Comparison of ENCODE assay signal across 13 cellular contexts in genomic region chr4:87961993-87962791, GRCh38. TPM values are rescaled to one million over a fixed set of nuclear protein-coding genes. Genes with fewer than 3 reads are reported as not detected.
DNase-seq lines count a peak whose midpoint lies in the region; FAIRE-seq and TF ChIP-seq lines count a peak whose summit lies in the region.
"Had no signal": no experiment of that assay in that cellular context is flagged by ENCODE, and none has a peak within 500 bp of the region (broad histone marks: within the 10 kb centered on the region; RNA-seq: fewer than 3 reads in every experiment).

No MANE protein-coding gene starts in this region.

- no peaks in the 10 kb centered on the region for H3K9me3 Mint-ChIP-seq in MCF 10A (ENCODE audit: unreplicated experiment)

- no peaks in the 10 kb centered on the region for H3K27me3 Mint-ChIP-seq in MCF 10A (ENCODE audit: insufficient read depth, unreplicated experiment)
- H3K27me3 Mint-ChIP-seq: activated naive CD8-positive, alpha-beta T cell had no signal

- BruUV-seq in MCF 10A (replicated peaks; lab: Mats Ljungman, UMichigan): no TSS peak

- CTCF ChIA-PET in MCF 10A (lab: Yijun Ruan, JAX): interaction anchor here (0.9 to 3.2 kb wide), 5 partner anchors 11 to 418 kb away, joined by 3 to 19 read pairs (median 6); no protein-coding TSS in a partner anchor

- TF ChIP-seq CTCF in MCF 10A (IDR thresholded peaks at IDR 0.05; ENCODE audit: unreplicated experiment): no peak
- TF ChIP-seq CTCF in breast epithelium (IDR thresholded peaks at IDR 0.05): no peak
- no peak for TF ChIP-seq CTCF in adrenal gland (IDR thresholded peaks at IDR 0.05)
- TF ChIP-seq CTCF in foreskin fibroblast (IDR thresholded peaks at IDR 0.05; ENCODE audit: low read depth, low read length): no peak
- no peak for TF ChIP-seq CTCF in dorsolateral prefrontal cortex (IDR thresholded peaks at IDR 0.05 in 54 of 56, conservative IDR thresholded peaks at IDR 0.05 in 2 of 56; ENCODE audit: low read depth in 1 of 56, partially characterized antibody in 56 of 56)

- H3K4me3 ChIP-seq in breast epithelium (no peak overlapping the region), adrenal gland (no peak overlapping the region), foreskin fibroblast (ENCODE audit: low read depth in 1 of 2, low read length in 2 of 2) (no peak overlapping the region), dorsolateral prefrontal cortex (no peak overlapping the region)
- H3K4me3 ChIP-seq: HAP-1 had no signal

- H3K4me1 Mint-ChIP-seq in MCF 10A (ENCODE audit: insufficient read depth, unreplicated experiment): no peaks in the 10 kb centered on the region

- POLR2A ChIA-PET in MCF 10A (lab: Yijun Ruan, JAX): interaction anchor here (0.6 to 1.8 kb wide), 4 partner anchors 10 to 1464 kb away, joined by 3 to 5 read pairs (median 3); no protein-coding TSS in a partner anchor

- H3K27ac ChIP-seq in breast epithelium (no peak overlapping the region), adrenal gland (no peak overlapping the region), dorsolateral prefrontal cortex (no peak overlapping the region)

- TF ChIP-seq POLR2A in breast epithelium (IDR thresholded peaks at IDR 0.05) (no peak), adrenal gland (IDR thresholded peaks at IDR 0.05) (no peak)

- DNase-seq in MCF 10A (ENCODE audit: unreplicated experiment): peak; percentile 76
- no peak for DNase-seq in breast epithelium (ENCODE audit: low spot score in 2 of 2)
- peak; percentile 45 to 76 (median 63) for DNase-seq in adrenal gland
- peak; percentile 30 to 54 for DNase-seq in foreskin fibroblast
- no peak for DNase-seq in urothelium cell line (ENCODE audit: low spot score)
- no peak for DNase-seq in dorsolateral prefrontal cortex
- no peak for DNase-seq in AG08396 (ENCODE audit: low spot score)
- no peak for DNase-seq in NCI-H2081 treated with DMSO at 0.1 percent for 48 hours (lab: John Stamatoyannopoulos, UW)
- DNase-seq: activated CD4-positive, CD25-positive, alpha-beta regulatory T cell treated with anti-CD3 and anti-CD28 coated beads, Interleukin-2, amount 50 U/mL, for 72 hours; activated CD8-positive, alpha-beta memory T cell treated with anti-CD3 and anti-CD28 coated beads, Interleukin-2, amount 50 U/mL, for 4 hours; substantia nigra had no signal

- H3K4me3 Mint-ChIP-seq in MCF 10A (ENCODE audit: unreplicated experiment): no peak overlapping the region
- H3K4me3 Mint-ChIP-seq: activated naive CD8-positive, alpha-beta T cell had no signal

- peak; percentile 35 for FAIRE-seq in urothelium cell line (lab: Jason Lieb, UNC)

- H3K27ac Mint-ChIP-seq in MCF 10A (ENCODE audit: low read depth, unreplicated experiment): peak overlapping the region; percentile 46
- H3K27ac Mint-ChIP-seq: activated naive CD8-positive, alpha-beta T cell had no signal

- no peaks in the 10 kb centered on the region for H3K36me3 Mint-ChIP-seq in MCF 10A (ENCODE audit: insufficient read depth, unreplicated experiment)
- H3K36me3 Mint-ChIP-seq: activated naive CD8-positive, alpha-beta T cell had no signal

- WGBS in adrenal gland, 4 donors: 59 to 75% (median 71%) methylated on average over 4 of the region's 4 CpGs

- H3K4me1 ChIP-seq in breast epithelium: no peaks in the 10 kb centered on the region
- H3K4me1 ChIP-seq in adrenal gland (replicated peaks in 1 of 2): peaks cover 7% of the 10 kb centered on the region in 2 donors
- H3K4me1 ChIP-seq: HAP-1 had no signal

- H3K27me3 ChIP-seq in breast epithelium (no peaks in the 10 kb centered on the region), adrenal gland (no peaks in the 10 kb centered on the region), dorsolateral prefrontal cortex (no peaks in the 10 kb centered on the region)

- H3K36me3 ChIP-seq in breast epithelium (no peaks in the 10 kb centered on the region), adrenal gland (replicated peaks in 1 of 2) (no peaks in the 10 kb centered on the region)
- H3K36me3 ChIP-seq: HAP-1 had no signal

- intact Hi-C loops in MCF 10A (cut with micrococcal nuclease): no loop called here
- intact Hi-C loops in breast epithelium (cut with DNase I; ENCODE audit: low total_unique reads): no loop called here
- intact Hi-C loops in adrenal gland (cut with DNase I): no loop called here
- intact Hi-C loops in dorsolateral prefrontal cortex (cut with DNase I): no loop called here

- H3K9me3 ChIP-seq in breast epithelium (no peaks in the 10 kb centered on the region), adrenal gland (replicated peaks in 1 of 3) (no peaks in the 10 kb centered on the region)
- H3K9me3 ChIP-seq: HAP-1 had no signal

RNA-seq across cellular contexts. Expression of gene SPP1, which starts 13.3 kb away (rescaled TPM):
- not detected in 2 replicates for total RNA-seq in MCF 10A (2022)
- total RNA-seq in breast epithelium: 100 to 1,000 TPM in 1 of 3 donors, 10 to 100 TPM in 2; 25.0 to 508 (median 32.8) TPM
- total RNA-seq in adrenal gland: 10 to 100 TPM; 10.8 to 89.6 (median 39.3) TPM
- 100 to 1,000 TPM in 1 of 3 donors, 10 to 100 TPM in 1, 1 to 10 TPM in 1; 5.2 to 166 (median 51.6) TPM for polyA plus RNA-seq in adrenal gland
- 1,000 to 10,000 TPM in 7 of 120 experiments, 100 to 1,000 TPM in 112, 10 to 100 TPM in 1; 91.5 to 1,848 (median 415) TPM for total RNA-seq in dorsolateral prefrontal cortex

RNA-seq across cellular contexts. Expression of gene PKD2, which starts 45.2 kb away (rescaled TPM):
- 29.5 and 36.6 TPM in 2 replicates for total RNA-seq in MCF 10A (2022)
- total RNA-seq in breast epithelium: 10 to 100 TPM; 60.0 to 66.2 (median 61.3) TPM
- total RNA-seq in adrenal gland: 10 to 100 TPM; 24.1 to 74.1 (median 45.8) TPM
- 10 to 100 TPM; 19.2 to 29.9 (median 23.8) TPM for polyA plus RNA-seq in adrenal gland
- total RNA-seq in dorsolateral prefrontal cortex: 10 to 100 TPM; 29.7 to 60.9 (median 40.7) TPM

Comparison
In these comparisons a context has a peak if more than half of its experiments do, and no peak if none do; other contexts are left out.
1. DNase-seq: peak in MCF 10A (single experiment), adrenal gland (7 of 7) and foreskin fibroblast (2 of 2); none in breast epithelium (0 of 2), urothelium cell line (single experiment), dorsolateral prefrontal cortex (0 of 10), AG08396 (single experiment) and NCI-H2081 treated with DMSO at 0.1 percent for 48 hours (single experiment).
2. RNA of gene SPP1, which starts 13.3 kb away (total RNA-seq): 91.5 to 1,848 TPM in dorsolateral prefrontal cortex, 10.8 to 89.6 TPM in adrenal gland and 25.0 to 508 TPM in breast epithelium; not detected in MCF 10A; every median in the first group is over 10 times any median in the second.